2 cellular contexts compared by ENCODE assay signal in genomic region chr20:21149344-21149743, GRCh38.
TF ChIP-seq lines count a peak whose summit lies in the region.

No MANE protein-coding gene starts in this region.

TF ChIP-seq in GM23338, 12 proteins besides CTCF, POLR2A, EP300 and RAD21:
- TF ChIP-seq ETS1 (IDR thresholded peaks at IDR 0.05) (no peak), ZNF114 (CRISPR knock-in tag; IDR thresholded peaks at IDR 0.05) (no peak), STAT1 (IDR thresholded peaks at IDR 0.05; ENCODE audit: unreplicated experiment) (no peak), POLR2AphosphoS5 (IDR thresholded peaks at IDR 0.05; ENCODE audit: low read depth) (no peak), ZNF462 (CRISPR knock-in tag; IDR thresholded peaks at IDR 0.05) (no peak), NANOG (IDR thresholded peaks at IDR 0.05; ENCODE audit: borderline replicate concordance) (no peak), ZNF331 (CRISPR knock-in tag; IDR thresholded peaks at IDR 0.05; ENCODE audit: low read depth) (no peak), EZH2phosphoT487 (IDR thresholded peaks at IDR 0.05; ENCODE audit: unreplicated experiment) (no peak), CREB1 (CRISPR knock-in tag; IDR thresholded peaks at IDR 0.05; ENCODE audit: low read depth) (no peak), JUNB (IDR thresholded peaks at IDR 0.05; ENCODE audit: unreplicated experiment) (no peak), EZH2 (IDR thresholded peaks at IDR 0.05; ENCODE audit: low read depth, unreplicated experiment) (no peak), REST (IDR thresholded peaks at IDR 0.05; ENCODE audit: unreplicated experiment) (no peak)

TF ChIP-seq in H1, 55 proteins besides CTCF, POLR2A, EP300 and RAD21:
- TF ChIP-seq TBP (IDR thresholded peaks at IDR 0.05; ENCODE audit: low read depth, low read length): no peak
- TF ChIP-seq TEAD4 (IDR thresholded peaks at IDR 0.05; ENCODE audit: low read depth, low read length): peak; percentile 52; the same call in 1 of the 2 replicates
